1 cellular context compared by ENCODE assay signal in the genomic region with DNA sequence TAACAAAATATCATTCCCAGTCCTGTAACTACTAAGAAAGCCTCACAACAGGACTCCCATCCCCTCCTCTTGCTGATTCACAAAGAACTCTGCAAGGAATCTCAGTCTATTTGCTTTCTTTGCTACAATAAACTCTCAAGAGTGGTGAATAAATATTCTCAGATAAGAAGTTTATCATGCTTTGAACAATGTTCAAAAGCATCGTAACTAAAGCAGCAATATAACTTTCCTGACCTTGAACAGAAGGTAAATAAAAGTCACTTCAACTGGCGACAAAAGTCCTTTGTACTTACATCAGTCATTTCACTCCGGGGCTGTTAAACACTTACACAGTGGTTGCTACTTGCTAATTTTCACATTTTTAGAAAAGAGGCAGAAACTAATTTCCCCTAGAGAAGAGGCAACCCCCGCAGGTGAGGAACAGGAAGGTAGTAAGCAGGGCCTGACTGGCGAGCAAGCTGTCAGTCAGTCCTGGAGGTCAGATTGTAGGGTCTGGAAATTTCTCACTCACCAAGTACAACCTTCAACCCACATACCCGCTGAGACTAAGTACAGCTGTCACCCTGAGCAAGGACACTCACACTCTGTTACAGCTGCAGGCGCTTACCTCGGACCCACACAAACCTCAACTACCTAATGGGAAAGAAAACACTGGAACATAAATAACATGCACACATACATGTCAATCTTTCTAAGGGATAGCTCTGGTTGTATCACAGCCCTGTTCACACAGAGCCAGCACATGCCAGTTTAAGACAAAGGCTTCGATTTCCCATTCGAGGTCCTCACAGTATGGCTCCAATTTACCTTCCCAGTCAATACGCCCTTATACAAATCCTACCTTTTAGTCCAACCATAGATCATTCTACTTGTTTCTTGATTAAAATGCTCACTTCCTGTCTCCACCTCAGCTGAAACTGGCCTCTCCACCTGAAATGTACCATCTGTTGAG.
TF ChIP-seq lines count a peak whose summit lies in the region.

No MANE protein-coding gene starts in this region.

TF ChIP-seq in HepG2, 621 proteins besides CTCF, POLR2A, EP300 and RAD21 (continued from another document):
- TF ChIP-seq, protein P1, sequence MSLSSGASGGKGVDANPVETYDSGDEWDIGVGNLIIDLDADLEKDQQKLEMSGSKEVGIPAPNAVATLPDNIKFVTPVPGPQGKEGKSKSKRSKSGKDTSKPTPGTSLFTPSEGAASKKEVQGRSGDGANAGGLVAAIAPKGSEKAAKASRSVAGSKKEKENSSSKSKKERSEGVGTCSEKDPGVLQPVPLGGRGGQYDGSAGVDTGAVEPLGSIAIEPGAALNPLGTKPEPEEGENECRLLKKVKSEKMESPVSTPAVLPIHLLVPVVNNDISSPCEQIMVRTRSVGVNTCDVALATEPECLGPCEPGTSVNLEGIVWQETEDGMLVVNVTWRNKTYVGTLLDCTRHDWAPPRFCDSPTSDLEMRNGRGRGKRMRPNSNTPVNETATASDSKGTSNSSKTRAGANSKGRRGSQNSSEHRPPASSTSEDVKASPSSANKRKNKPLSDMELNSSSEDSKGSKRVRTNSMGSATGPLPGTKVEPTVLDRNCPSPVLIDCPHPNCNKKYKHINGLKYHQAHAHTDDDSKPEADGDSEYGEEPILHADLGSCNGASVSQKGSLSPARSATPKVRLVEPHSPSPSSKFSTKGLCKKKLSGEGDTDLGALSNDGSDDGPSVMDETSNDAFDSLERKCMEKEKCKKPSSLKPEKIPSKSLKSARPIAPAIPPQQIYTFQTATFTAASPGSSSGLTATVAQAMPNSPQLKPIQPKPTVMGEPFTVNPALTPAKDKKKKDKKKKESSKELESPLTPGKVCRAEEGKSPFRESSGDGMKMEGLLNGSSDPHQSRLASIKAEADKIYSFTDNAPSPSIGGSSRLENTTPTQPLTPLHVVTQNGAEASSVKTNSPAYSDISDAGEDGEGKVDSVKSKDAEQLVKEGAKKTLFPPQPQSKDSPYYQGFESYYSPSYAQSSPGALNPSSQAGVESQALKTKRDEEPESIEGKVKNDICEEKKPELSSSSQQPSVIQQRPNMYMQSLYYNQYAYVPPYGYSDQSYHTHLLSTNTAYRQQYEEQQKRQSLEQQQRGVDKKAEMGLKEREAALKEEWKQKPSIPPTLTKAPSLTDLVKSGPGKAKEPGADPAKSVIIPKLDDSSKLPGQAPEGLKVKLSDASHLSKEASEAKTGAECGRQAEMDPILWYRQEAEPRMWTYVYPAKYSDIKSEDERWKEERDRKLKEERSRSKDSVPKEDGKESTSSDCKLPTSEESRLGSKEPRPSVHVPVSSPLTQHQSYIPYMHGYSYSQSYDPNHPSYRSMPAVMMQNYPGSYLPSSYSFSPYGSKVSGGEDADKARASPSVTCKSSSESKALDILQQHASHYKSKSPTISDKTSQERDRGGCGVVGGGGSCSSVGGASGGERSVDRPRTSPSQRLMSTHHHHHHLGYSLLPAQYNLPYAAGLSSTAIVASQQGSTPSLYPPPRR (CRISPR knock-in tag; IDR thresholded peaks at IDR 0.05; ENCODE audit: borderline replicate concordance) = peak; percentile 53; the same call in 1 of the 2 replicates
- TF ChIP-seq, protein P2, sequence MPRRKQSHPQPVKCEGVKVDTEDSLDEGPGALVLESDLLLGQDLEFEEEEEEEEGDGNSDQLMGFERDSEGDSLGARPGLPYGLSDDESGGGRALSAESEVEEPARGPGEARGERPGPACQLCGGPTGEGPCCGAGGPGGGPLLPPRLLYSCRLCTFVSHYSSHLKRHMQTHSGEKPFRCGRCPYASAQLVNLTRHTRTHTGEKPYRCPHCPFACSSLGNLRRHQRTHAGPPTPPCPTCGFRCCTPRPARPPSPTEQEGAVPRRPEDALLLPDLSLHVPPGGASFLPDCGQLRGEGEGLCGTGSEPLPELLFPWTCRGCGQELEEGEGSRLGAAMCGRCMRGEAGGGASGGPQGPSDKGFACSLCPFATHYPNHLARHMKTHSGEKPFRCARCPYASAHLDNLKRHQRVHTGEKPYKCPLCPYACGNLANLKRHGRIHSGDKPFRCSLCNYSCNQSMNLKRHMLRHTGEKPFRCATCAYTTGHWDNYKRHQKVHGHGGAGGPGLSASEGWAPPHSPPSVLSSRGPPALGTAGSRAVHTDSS (CRISPR knock-in tag; conservative IDR thresholded peaks at IDR 0.05) = no peak
- TF ChIP-seq ZKSCAN8 (CRISPR knock-in tag; IDR thresholded peaks at IDR 0.05; ENCODE audit: borderline replicate concordance) = 0 out of 2 replicates have a peak, but pooled peaks have one; percentile 34
- TF ChIP-seq, protein P3, sequence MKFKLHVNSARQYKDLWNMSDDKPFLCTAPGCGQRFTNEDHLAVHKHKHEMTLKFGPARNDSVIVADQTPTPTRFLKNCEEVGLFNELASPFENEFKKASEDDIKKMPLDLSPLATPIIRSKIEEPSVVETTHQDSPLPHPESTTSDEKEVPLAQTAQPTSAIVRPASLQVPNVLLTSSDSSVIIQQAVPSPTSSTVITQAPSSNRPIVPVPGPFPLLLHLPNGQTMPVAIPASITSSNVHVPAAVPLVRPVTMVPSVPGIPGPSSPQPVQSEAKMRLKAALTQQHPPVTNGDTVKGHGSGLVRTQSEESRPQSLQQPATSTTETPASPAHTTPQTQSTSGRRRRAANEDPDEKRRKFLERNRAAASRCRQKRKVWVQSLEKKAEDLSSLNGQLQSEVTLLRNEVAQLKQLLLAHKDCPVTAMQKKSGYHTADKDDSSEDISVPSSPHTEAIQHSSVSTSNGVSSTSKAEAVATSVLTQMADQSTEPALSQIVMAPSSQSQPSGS (CRISPR knock-in tag; IDR thresholded peaks at IDR 0.05) = peak; percentile 9; the same call in 1 of the 2 replicates
- peak; percentile 91 for TF ChIP-seq ASH2L (IDR thresholded peaks at IDR 0.05; ENCODE audit: insufficient read length, low read depth, low read length)
- TF ChIP-seq CC2D1A (CRISPR knock-in tag; IDR thresholded peaks at IDR 0.05) = no peak
- TF ChIP-seq, protein P4, sequence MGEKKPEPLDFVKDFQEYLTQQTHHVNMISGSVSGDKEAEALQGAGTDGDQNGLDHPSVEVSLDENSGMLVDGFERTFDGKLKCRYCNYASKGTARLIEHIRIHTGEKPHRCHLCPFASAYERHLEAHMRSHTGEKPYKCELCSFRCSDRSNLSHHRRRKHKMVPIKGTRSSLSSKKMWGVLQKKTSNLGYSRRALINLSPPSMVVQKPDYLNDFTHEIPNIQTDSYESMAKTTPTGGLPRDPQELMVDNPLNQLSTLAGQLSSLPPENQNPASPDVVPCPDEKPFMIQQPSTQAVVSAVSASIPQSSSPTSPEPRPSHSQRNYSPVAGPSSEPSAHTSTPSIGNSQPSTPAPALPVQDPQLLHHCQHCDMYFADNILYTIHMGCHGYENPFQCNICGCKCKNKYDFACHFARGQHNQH (CRISPR knock-in tag; IDR thresholded peaks at IDR 0.05) = peak; percentile 99
- 0 out of 2 replicates have a peak, but pooled peaks have one; percentile 17 for TF ChIP-seq ZNF614 (CRISPR knock-in tag; IDR thresholded peaks at IDR 0.05; ENCODE audit: borderline replicate concordance)
- 0 out of 2 replicates have a peak, but pooled peaks have one; percentile 42 for TF ChIP-seq SNAPC2 (CRISPR knock-in tag; IDR thresholded peaks at IDR 0.05)
- peak; percentile 21; the same call in 1 of the 2 replicates for TF ChIP-seq PHF21A (CRISPR knock-in tag; IDR thresholded peaks at IDR 0.05)
- TF ChIP-seq ZNF232 (CRISPR knock-in tag; IDR thresholded peaks at IDR 0.05; ENCODE audit: borderline replicate concordance) = no peak
- no peak for TF ChIP-seq ZFY (CRISPR knock-in tag; IDR thresholded peaks at IDR 0.05)
- TF ChIP-seq ZNF451 (CRISPR knock-in tag; IDR thresholded peaks at IDR 0.05) = no peak
- TF ChIP-seq, protein P5, sequence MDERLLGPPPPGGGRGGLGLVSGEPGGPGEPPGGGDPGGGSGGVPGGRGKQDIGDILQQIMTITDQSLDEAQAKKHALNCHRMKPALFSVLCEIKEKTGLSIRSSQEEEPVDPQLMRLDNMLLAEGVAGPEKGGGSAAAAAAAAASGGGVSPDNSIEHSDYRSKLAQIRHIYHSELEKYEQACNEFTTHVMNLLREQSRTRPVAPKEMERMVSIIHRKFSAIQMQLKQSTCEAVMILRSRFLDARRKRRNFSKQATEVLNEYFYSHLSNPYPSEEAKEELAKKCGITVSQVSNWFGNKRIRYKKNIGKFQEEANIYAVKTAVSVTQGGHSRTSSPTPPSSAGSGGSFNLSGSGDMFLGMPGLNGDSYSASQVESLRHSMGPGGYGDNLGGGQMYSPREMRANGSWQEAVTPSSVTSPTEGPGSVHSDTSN (CRISPR knock-in tag; IDR thresholded peaks at IDR 0.05) = 0 out of 2 replicates have a peak, but pooled peaks have one; percentile 40
- TF ChIP-seq ELF3 (CRISPR knock-in tag; IDR thresholded peaks at IDR 0.05) = 0 out of 2 replicates have a peak, but pooled peaks have one; percentile 28
- TF ChIP-seq, protein P6, sequence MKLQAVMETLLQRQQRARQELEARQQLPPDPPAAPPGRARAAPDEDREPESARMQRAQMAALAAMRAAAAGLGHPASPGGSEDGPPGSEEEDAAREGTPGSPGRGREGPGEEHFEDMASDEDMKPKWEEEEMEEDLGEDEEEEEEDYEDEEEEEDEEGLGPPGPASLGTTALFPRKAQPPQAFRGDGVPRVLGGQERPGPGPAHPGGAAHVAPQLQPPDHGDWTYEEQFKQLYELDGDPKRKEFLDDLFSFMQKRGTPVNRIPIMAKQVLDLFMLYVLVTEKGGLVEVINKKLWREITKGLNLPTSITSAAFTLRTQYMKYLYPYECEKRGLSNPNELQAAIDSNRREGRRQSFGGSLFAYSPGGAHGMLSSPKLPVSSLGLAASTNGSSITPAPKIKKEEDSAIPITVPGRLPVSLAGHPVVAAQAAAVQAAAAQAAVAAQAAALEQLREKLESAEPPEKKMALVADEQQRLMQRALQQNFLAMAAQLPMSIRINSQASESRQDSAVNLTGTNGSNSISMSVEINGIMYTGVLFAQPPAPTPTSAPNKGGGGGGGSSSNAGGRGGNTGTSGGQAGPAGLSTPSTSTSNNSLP (IDR thresholded peaks at IDR 0.05; ENCODE audit: low read depth, low read length) = 0 out of 2 replicates have a peak, but pooled peaks have one; percentile 33
- TF ChIP-seq TOE1 (CRISPR knock-in tag; IDR thresholded peaks at IDR 0.05) = no peak
- peak; percentile 93 for TF ChIP-seq HMG20A (CRISPR knock-in tag; IDR thresholded peaks at IDR 0.05; ENCODE audit: borderline replicate concordance)
- TF ChIP-seq, protein P7, sequence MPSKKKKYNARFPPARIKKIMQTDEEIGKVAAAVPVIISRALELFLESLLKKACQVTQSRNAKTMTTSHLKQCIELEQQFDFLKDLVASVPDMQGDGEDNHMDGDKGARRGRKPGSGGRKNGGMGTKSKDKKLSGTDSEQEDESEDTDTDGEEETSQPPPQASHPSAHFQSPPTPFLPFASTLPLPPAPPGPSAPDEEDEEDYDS (CRISPR knock-in tag; IDR thresholded peaks at IDR 0.05) = 0 out of 2 replicates have a peak, but pooled peaks have one; percentile 13
TF ChIP-seq in HepG2: peak in this region for 89.
